Comparison of ENCODE assay signal across 1 cellular context in genomic region chr1:182391362-182392044, GRCh38.
TF ChIP-seq lines count a peak whose summit lies in the region.

GLUL (minus strand) TSS chr1:182391790; CDS start chr1:182388737, 3,053 bp downstream.

TF ChIP-seq in K562, 482 proteins besides CTCF, POLR2A, EP300 and RAD21 (continued from another document and continues in another):
- TF ChIP-seq, protein P1, sequence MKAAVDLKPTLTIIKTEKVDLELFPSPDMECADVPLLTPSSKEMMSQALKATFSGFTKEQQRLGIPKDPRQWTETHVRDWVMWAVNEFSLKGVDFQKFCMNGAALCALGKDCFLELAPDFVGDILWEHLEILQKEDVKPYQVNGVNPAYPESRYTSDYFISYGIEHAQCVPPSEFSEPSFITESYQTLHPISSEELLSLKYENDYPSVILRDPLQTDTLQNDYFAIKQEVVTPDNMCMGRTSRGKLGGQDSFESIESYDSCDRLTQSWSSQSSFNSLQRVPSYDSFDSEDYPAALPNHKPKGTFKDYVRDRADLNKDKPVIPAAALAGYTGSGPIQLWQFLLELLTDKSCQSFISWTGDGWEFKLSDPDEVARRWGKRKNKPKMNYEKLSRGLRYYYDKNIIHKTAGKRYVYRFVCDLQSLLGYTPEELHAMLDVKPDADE (conservative IDR thresholded peaks at IDR 0.05; ENCODE audit: control insufficient read depth, low read depth, low read length) = peak; percentile 77
- TF ChIP-seq ZBTB5 (IDR thresholded peaks at IDR 0.05) = no peak
- no peak for TF ChIP-seq ZNF143 (CRISPR knock-in tag; IDR thresholded peaks at IDR 0.05)
- TF ChIP-seq KAT8 (IDR thresholded peaks at IDR 0.05; ENCODE audit: low read depth) = no peak
- TF ChIP-seq CREB3L1 (IDR thresholded peaks at IDR 0.05; ENCODE audit: borderline replicate concordance, low read depth) = peak; percentile 64; the same call in 1 of the 2 replicates
- TF ChIP-seq ZNF274 (IDR thresholded peaks at IDR 0.05; ENCODE audit: borderline replicate concordance, low read depth, low read length) = peak; percentile 56; the same call in 1 of the 2 replicates
- peak; percentile 75; the same call in 1 of the 2 replicates for TF ChIP-seq GABPB2 (CRISPR knock-in tag; conservative IDR thresholded peaks at IDR 0.05)
- TF ChIP-seq RBM39 (optimal IDR thresholded peaks at IDR 0.05; ENCODE audit: low read depth, low read length) = peak; percentile 54
- TF ChIP-seq TRIM28 (IDR thresholded peaks at IDR 0.05) = no peak
- peak; percentile 64 to 90; a peak in 3 of 4 replicates for TF ChIP-seq UBTF (IDR thresholded peaks at IDR 0.05; ENCODE audit: borderline replicate concordance in 1 of 2, low read depth in 2 of 2, low read length in 2 of 2)
- TF ChIP-seq, protein P2, sequence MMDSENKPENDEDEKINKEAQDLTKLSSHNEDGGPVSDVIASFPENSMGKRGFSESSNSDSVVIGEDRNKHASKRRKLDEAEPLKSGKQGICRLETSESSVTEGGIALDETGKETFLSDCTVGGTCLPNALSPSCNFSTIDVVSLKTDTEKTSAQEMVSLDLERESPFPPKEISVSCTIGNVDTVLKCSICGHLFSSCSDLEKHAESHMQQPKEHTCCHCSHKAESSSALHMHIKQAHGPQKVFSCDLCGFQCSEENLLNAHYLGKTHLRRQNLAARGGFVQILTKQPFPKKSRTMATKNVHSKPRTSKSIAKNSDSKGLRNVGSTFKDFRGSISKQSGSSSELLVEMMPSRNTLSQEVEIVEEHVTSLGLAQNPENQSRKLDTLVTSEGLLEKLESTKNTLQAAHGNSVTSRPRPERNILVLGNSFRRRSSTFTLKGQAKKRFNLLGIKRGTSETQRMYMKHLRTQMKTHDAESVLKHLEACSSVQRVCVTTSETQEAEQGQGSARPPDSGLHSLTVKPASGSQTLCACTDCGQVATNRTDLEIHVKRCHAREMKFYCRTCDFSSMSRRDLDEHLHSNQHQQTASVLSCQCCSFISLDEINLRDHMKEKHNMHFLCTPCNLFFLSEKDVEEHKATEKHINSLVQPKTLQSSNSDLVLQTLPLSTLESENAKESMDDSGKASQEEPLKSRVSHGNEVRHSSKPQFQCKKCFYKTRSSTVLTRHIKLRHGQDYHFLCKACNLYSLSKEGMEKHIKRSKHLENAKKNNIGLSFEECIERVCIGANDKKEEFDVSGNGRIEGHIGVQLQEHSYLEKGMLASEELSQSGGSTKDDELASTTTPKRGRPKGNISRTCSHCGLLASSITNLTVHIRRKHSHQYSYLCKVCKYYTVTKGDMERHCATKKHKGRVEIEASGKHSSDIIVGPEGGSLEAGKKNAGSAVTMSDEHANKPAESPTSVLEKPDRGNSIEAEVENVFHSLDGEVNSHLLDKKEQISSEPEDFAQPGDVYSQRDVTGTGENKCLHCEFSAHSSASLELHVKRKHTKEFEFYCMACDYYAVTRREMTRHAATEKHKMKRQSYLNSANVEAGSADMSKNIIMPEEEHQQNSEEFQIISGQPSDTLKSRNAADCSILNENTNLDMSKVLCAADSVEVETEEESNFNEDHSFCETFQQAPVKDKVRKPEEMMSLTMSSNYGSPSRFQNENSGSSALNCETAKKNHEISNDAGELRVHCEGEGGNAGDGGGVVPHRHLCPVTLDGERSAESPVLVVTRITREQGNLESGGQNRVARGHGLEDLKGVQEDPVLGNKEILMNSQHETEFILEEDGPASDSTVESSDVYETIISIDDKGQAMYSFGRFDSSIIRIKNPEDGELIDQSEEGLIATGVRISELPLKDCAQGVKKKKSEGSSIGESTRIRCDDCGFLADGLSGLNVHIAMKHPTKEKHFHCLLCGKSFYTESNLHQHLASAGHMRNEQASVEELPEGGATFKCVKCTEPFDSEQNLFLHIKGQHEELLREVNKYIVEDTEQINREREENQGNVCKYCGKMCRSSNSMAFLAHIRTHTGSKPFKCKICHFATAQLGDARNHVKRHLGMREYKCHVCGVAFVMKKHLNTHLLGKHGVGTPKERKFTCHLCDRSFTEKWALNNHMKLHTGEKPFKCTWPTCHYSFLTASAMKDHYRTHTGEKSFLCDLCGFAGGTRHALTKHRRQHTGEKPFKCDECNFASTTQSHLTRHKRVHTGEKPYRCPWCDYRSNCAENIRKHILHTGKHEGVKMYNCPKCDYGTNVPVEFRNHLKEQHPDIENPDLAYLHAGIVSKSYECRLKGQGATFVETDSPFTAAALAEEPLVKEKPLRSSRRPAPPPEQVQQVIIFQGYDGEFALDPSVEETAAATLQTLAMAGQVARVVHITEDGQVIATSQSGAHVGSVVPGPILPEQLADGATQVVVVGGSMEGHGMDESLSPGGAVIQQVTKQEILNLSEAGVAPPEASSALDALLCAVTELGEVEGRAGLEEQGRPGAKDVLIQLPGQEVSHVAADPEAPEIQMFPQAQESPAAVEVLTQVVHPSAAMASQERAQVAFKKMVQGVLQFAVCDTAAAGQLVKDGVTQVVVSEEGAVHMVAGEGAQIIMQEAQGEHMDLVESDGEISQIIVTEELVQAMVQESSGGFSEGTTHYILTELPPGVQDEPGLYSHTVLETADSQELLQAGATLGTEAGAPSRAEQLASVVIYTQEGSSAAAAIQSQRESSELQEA (IDR thresholded peaks at IDR 0.05; ENCODE audit: low read depth) = no peak
- peak; percentile 42; the same call in 1 of the 2 replicates for TF ChIP-seq ZNF436 (CRISPR knock-in tag; IDR thresholded peaks at IDR 0.05)
- TF ChIP-seq NFIC (IDR thresholded peaks at IDR 0.05) = peak; percentile 79
- TF ChIP-seq POLR2G (IDR thresholded peaks at IDR 0.05; ENCODE audit: low read depth, low read length) = peak; percentile 99
- TF ChIP-seq ATF7 (IDR thresholded peaks at IDR 0.05) = peak; percentile 75
- no peak for TF ChIP-seq MEF2D (tag; conservative IDR thresholded peaks at IDR 0.05; ENCODE audit: low read depth)
- TF ChIP-seq ZNF57 (CRISPR knock-in tag; IDR thresholded peaks at IDR 0.05) = no peak
- TF ChIP-seq CCAR2 (IDR thresholded peaks at IDR 0.05; ENCODE audit: low read depth, low read length) = no peak
- no peak for TF ChIP-seq SFPQ (IDR thresholded peaks at IDR 0.05; ENCODE audit: low read depth, low read length)
- no peak for TF ChIP-seq C11orf30 (IDR thresholded peaks at IDR 0.05; ENCODE audit: low read depth)
- peak; percentile 92 for TF ChIP-seq TAF9B (IDR thresholded peaks at IDR 0.05; ENCODE audit: partially characterized antibody)
- TF ChIP-seq, protein P3, sequence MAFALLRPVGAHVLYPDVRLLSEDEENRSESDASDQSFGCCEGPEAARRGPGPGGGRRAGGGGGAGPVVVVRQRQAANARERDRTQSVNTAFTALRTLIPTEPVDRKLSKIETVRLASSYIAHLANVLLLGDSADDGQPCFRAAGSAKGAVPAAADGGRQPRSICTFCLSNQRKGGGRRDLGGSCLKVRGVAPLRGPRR (CRISPR knock-in tag; IDR thresholded peaks at IDR 0.05) = no peak
- peak; percentile 99 for TF ChIP-seq TBP (optimal IDR thresholded peaks at IDR 0.05; ENCODE audit: low read depth, low read length)
- no peak for TF ChIP-seq ESRRB (CRISPR knock-in tag; IDR thresholded peaks at IDR 0.05; ENCODE audit: borderline replicate concordance)
- TF ChIP-seq PML (IDR thresholded peaks at IDR 0.05; ENCODE audit: low read length) = peak; percentile 93
- TF ChIP-seq PREB (CRISPR knock-in tag; IDR thresholded peaks at IDR 0.05) = no peak
- no peak for TF ChIP-seq ZNF134 (CRISPR knock-in tag; conservative IDR thresholded peaks at IDR 0.05)
- peak; percentile 89; the same call in 1 of the 2 replicates for TF ChIP-seq ZFPM2 (CRISPR knock-in tag; IDR thresholded peaks at IDR 0.05)
- peak; percentile 45 for TF ChIP-seq HCFC1 (IDR thresholded peaks at IDR 0.05; ENCODE audit: low read depth, low read length)
- TF ChIP-seq GTF2E2 (tag; IDR thresholded peaks at IDR 0.05) = peak; percentile 99
- no peak for TF ChIP-seq HES1 (IDR thresholded peaks at IDR 0.05; ENCODE audit: low read depth)
- peak; percentile 98 for TF ChIP-seq ZFX (CRISPR knock-in tag; IDR thresholded peaks at IDR 0.05)
- TF ChIP-seq ZNF780A (CRISPR knock-in tag; IDR thresholded peaks at IDR 0.05) = no peak
- TF ChIP-seq CHD2 (IDR thresholded peaks at IDR 0.05; ENCODE audit: low read depth, low read length) = peak; percentile 65; the same call in 1 of the 2 replicates
- 0 out of 2 replicates have a peak, but pooled peaks have one; percentile 49 for TF ChIP-seq ZNF253 (CRISPR knock-in tag; conservative IDR thresholded peaks at IDR 0.05)
- peak; percentile 15; the same call in 1 of the 2 replicates for TF ChIP-seq BHLHE40 (IDR thresholded peaks at IDR 0.05; ENCODE audit: low read length)
- no peak for TF ChIP-seq PTRF (tag; IDR thresholded peaks at IDR 0.05)
